In the genomic region with DNA sequence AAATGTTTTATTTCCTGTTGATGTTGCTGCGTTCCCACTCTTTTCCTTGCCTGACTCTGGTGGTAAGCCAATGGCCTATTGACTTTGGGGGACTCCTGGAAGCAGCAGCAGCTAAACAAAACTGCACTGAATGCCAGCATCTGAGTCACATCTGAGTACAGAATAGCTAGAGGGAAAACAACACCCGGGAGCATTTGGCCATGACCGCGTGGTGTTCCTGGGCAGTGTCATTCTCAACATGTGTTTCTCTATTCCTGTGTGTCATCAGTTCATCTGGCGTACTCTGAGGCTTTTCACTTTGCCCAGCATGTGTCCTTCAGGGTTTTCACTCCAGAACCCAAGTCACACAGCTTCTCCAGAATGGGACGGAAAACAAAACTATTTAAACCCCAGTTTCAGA, we compare ENCODE assay signal across 9 cellular contexts.
DNase-seq lines count a peak whose midpoint lies in the region; ATAC-seq, FAIRE-seq and TF ChIP-seq lines count a peak whose summit lies in the region.
"Had no signal": no experiment of that assay in that cellular context is flagged by ENCODE, and none has a peak within 500 bp of the region (broad histone marks: within the 10 kb centered on the region; RNA-seq: fewer than 3 reads in every experiment).

No MANE protein-coding gene starts in this region.

- H3K27me3 ChIP-seq in bronchial epithelial cell (ENCODE audit: control insufficient read depth, insufficient read depth, low read length): no peaks in the 10 kb centered on the region
- H3K27me3 ChIP-seq in suprapubic skin: no peaks in the 10 kb centered on the region

- H3K27ac ChIP-seq in suprapubic skin: no peak overlapping the region

- 48% methylated on average over 6 of the region's 6 CpGs for WGBS in suprapubic skin

- no peaks in the 10 kb centered on the region for H3K36me3 ChIP-seq in bronchial epithelial cell (ENCODE audit: control insufficient read depth, insufficient read depth, low read length)
- H3K36me3 ChIP-seq in suprapubic skin: no peaks in the 10 kb centered on the region

- ATAC-seq in GM18861 (IDR thresholded peaks at IDR 0.05; ENCODE audit: unreplicated experiment): no peak
- ATAC-seq: effector memory CD8-positive, alpha-beta T cell had no signal

- no peak for TF ChIP-seq EP300 in suprapubic skin (IDR thresholded peaks at IDR 0.05)

- peaks cover 28% of the 10 kb centered on the region for H3K4me1 ChIP-seq in suprapubic skin

- peak; percentile 92 for DNase-seq in HT1080 (ENCODE audit: low read depth)
- DNase-seq in bronchial epithelial cell (ENCODE audit: low read depth): peak; percentile 87
- DNase-seq in kidney glomerular epithelial cell (lab: John Stamatoyannopoulos, UW): peak; percentile 85
- DNase-seq in suprapubic skin (ENCODE audit: low spot score in 2 of 2): peak; percentile 80 to 82
- no peak for DNase-seq in stimulated activated CD4-positive, alpha-beta T cell treated with anti-CD3 and anti-CD28 coated beads, Interleukin-4, amount 100 ng/mL, for 1 hour
- no peak for DNase-seq in stimulated activated CD4-positive, alpha-beta T cell treated with anti-CD3 and anti-CD28 coated beads, Interleukin-4, amount 100 ng/mL, for 4 hours
- DNase-seq in stimulated activated CD8-positive, alpha-beta memory T cell treated with anti-CD3 and anti-CD28 coated beads, Interleukin-4, amount 100 ng/mL, for 48 hours: no peak
- DNase-seq: effector memory CD8-positive, alpha-beta T cell had no signal

- no peak for TF ChIP-seq POLR2A in suprapubic skin (IDR thresholded peaks at IDR 0.05)

- H3K4me3 ChIP-seq in bronchial epithelial cell (ENCODE audit: low read depth, low read length) (no peak overlapping the region), suprapubic skin (no peak overlapping the region)

- H3K9me3 ChIP-seq in suprapubic skin: no peaks in the 10 kb centered on the region

- no peak for TF ChIP-seq CTCF in bronchial epithelial cell (IDR thresholded peaks at IDR 0.05; ENCODE audit: insufficient read depth, low read length, severe bottlenecking)
- no peak for TF ChIP-seq CTCF in suprapubic skin (IDR thresholded peaks at IDR 0.05)

- FAIRE-seq in bronchial epithelial cell (lab: Jason Lieb, UNC): no peak

Comparison
In these comparisons a context has a peak if more than half of its experiments do, and no peak if none do; other contexts are left out.
1. DNase-seq: peak in HT1080 (single experiment), bronchial epithelial cell (single experiment), kidney glomerular epithelial cell (single experiment) and suprapubic skin (2 of 2); none in stimulated activated CD4-positive, alpha-beta T cell treated with anti-CD3 and anti-CD28 coated beads, Interleukin-4, amount 100 ng/mL, for 1 hour (single experiment), stimulated activated CD4-positive, alpha-beta T cell treated with anti-CD3 and anti-CD28 coated beads, Interleukin-4, amount 100 ng/mL, for 4 hours (0 of 2) and stimulated activated CD8-positive, alpha-beta memory T cell treated with anti-CD3 and anti-CD28 coated beads, Interleukin-4, amount 100 ng/mL, for 48 hours (single experiment).